Comparison of ENCODE assay signal across 7 cellular contexts in the genomic region with DNA sequence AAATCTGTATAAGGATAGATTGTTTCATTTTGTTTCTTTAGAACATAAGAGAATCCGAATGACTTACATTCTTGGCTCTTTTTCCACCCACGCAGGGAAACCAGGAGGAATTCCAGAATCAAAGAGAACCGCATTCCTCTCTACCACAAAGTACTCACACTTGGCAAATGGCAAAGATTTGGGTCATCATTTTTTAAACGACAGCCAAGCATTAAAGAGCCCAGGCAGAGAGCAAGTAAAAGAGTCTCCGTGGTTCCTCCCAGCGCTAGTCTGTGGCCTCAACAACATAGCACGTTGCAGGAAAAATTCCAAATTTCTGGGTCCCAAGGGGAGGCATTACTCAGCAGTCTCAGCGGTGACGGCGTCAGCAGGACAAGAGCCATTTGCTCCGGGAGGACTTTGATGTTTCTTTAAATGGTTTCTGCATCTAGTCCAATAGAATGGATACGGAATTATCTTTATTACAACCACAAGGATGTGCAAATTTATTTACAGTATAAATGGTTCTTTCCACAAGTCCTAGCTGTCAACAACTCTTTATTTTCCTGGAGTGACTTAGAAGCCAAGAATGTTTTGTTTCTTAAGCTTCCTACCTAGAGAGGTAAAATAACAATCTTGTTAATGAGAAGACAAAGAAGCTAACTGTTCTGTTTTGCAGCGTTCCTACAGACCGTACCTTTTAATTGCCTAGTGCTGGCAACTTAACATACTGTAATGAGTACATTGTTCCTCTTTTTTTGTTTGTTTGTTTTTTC.
DNase-seq lines count a peak whose midpoint lies in the region; ATAC-seq, FAIRE-seq and TF ChIP-seq lines count a peak whose summit lies in the region.

No MANE protein-coding gene starts in this region.

- no peak overlapping the region for H2AFZ ChIP-seq in GM12878 (ENCODE audit: control insufficient read depth, low read depth, low read length)

- no peaks in the 10 kb centered on the region for H3K27me3 ChIP-seq in HUES48 (ENCODE audit: control insufficient read depth, insufficient read depth, low read length)
- peaks cover 0 to 3% of the 10 kb centered on the region in 2 experiments; a peak in 1 of 4 replicates for H3K27me3 ChIP-seq in GM12878 (replicated peaks in 1 of 2; ENCODE audit: control insufficient read depth in 2 of 2, insufficient read depth in 2 of 2, low read length in 1 of 2)
- no peaks in the 10 kb centered on the region for H3K27me3 ChIP-seq in iPS-18a (ENCODE audit: control insufficient read depth, insufficient read depth, low read length)
- H3K27me3 ChIP-seq in skeletal muscle satellite cell (ENCODE audit: control insufficient read depth, insufficient read depth, low read length) = no peaks in the 10 kb centered on the region

- no peaks in the 10 kb centered on the region for H3K9me3 ChIP-seq in HUES48 (ENCODE audit: control insufficient read depth, insufficient read depth, low read length)
- no peaks in the 10 kb centered on the region for H3K9me3 ChIP-seq in GM12878 (replicated peaks; ENCODE audit: control insufficient read depth, insufficient read depth, low read length)
- no peaks in the 10 kb centered on the region for H3K9me3 ChIP-seq in iPS-18a (ENCODE audit: control insufficient read depth, low read depth, low read length)
- no peaks in the 10 kb centered on the region for H3K9me3 ChIP-seq in skeletal muscle satellite cell (replicated peaks; ENCODE audit: low read length)

- H3K4me2 ChIP-seq in GM12878 (ENCODE audit: control insufficient read depth, insufficient read depth) (no peak overlapping the region), skeletal muscle satellite cell (ENCODE audit: low read length) (peak overlapping the region; percentile 72)

- no peaks in the 10 kb centered on the region for H4K20me1 ChIP-seq in GM12878 (ENCODE audit: control insufficient read depth, insufficient read depth)

- FAIRE-seq in GM12878 (lab: Jason Lieb, UNC) = no peak

- no peaks in the 10 kb centered on the region for H3K36me3 ChIP-seq in HUES48 (ENCODE audit: control insufficient read depth, insufficient read depth, low read length)
- no peaks in the 10 kb centered on the region for H3K36me3 ChIP-seq in GM12878 (ENCODE audit: control insufficient read depth in 2 of 2, insufficient read depth in 2 of 2, low read length in 1 of 2)
- H3K36me3 ChIP-seq in iPS-18a (ENCODE audit: control insufficient read depth, low read depth, low read length) = no peaks in the 10 kb centered on the region
- H3K36me3 ChIP-seq in skeletal muscle satellite cell (ENCODE audit: insufficient read depth, low read length) = no peaks in the 10 kb centered on the region

- POLR2A ChIA-PET in GM12878 (lab: Charles Lee) = interaction anchor here (0.6 to 1.2 kb wide), 3 partner anchors 75 to 1876 kb away, joined by 3 read pairs; no protein-coding TSS in a partner anchor

- no TSS peak for BruUV-seq in GM12878 (replicated peaks; lab: Mats Ljungman, UMichigan)

- in situ Hi-C loops in GM12878 (cut with MboI) = loop anchor here (25.0 kb wide), 1 partner anchor 194 kb away; no protein-coding TSS in a partner anchor

- no peak for TF ChIP-seq CTCF in GM12878 (IDR thresholded peaks at IDR 0.05 in 2 of 3, conservative IDR thresholded peaks at IDR 0.05 in 1 of 3; ENCODE audit: control insufficient read depth in 2 of 3, extremely low read depth in 1 of 3, insufficient read depth in 1 of 3, low read depth in 3 of 3, low read length in 3 of 3)

- no peak for DNase-seq in GM12878 (ENCODE audit: low read depth, low spot score)

- H3K9ac ChIP-seq in HUES48 (ENCODE audit: low read depth, low read length) (peak overlapping the region; percentile 80), GM12878 (ENCODE audit: control insufficient read depth, insufficient read depth, low read length) (no peak overlapping the region), iPS-18a (ENCODE audit: low read length) (peak overlapping the region; percentile 51), skeletal muscle satellite cell (ENCODE audit: low read depth, low read length) (peak overlapping the region; percentile 77)

- SMC1A ChIA-PET in GM12878 (lab: Charles Lee; ENCODE audit: uncharacterized antibody, unreplicated experiment) = interaction anchor here (0.6 to 2.1 kb wide), 4 partner anchors 12 to 80 kb away, joined by 3 to 6 read pairs (median 4); no protein-coding TSS in a partner anchor

- peak overlapping the region; percentile 64 for H3K4me3 ChIP-seq in HUES48 (ENCODE audit: low read depth, low read length)
- no peak overlapping the region for H3K4me3 ChIP-seq in GM12878
- peak overlapping the region; percentile 63 for H3K4me3 ChIP-seq in iPS-18a (ENCODE audit: low read length)
- H3K4me3 ChIP-seq in skeletal muscle satellite cell (ENCODE audit: low read length) = peak overlapping the region; percentile 52

- intact Hi-C loops in GM12878 (cut with micrococcal nuclease; ENCODE audit: unreplicated experiment) = no loop called here

- TF ChIP-seq RAD21 in GM12878 (IDR thresholded peaks at IDR 0.05; ENCODE audit: insufficient read depth, low read depth, low read length) = no peak

- TF ChIP-seq POLR2A in GM12878 (IDR thresholded peaks at IDR 0.05; ENCODE audit: low read depth, low read length) = no peak

- H3K79me2 ChIP-seq in GM12878 (ENCODE audit: control insufficient read depth, insufficient read depth, low read length) = no peaks in the 10 kb centered on the region

- no peak for TF ChIP-seq EP300 in GM12878 (IDR thresholded peaks at IDR 0.05; ENCODE audit: borderline replicate concordance in 1 of 2, control insufficient read depth in 1 of 2, low read depth in 2 of 2, low read length in 2 of 2)

- RAD21 ChIA-PET in GM12878 (lab: Charles Lee; ENCODE audit: unreplicated experiment) = interaction anchor here (0.8 kb wide), 1 partner anchor 80 kb away, joined by 3 read pairs; no protein-coding TSS in a partner anchor

- H3K27ac ChIP-seq in HUES48 (ENCODE audit: low read depth, low read length) (peak overlapping the region; percentile 98), GM12878 (ENCODE audit: control insufficient read depth, insufficient read depth) (no peak overlapping the region), iPS-18a (ENCODE audit: low read length) (peak overlapping the region; percentile 62)

- H3K4me1 ChIP-seq in HUES48 (ENCODE audit: control insufficient read depth, insufficient read depth, low read length) (peaks cover 55% of the 10 kb centered on the region), GM12878 (ENCODE audit: control insufficient read depth, insufficient read depth, low read length) (no peaks in the 10 kb centered on the region), iPS-18a (ENCODE audit: control insufficient read depth, low read depth, low read length) (peaks cover 45% of the 10 kb centered on the region), skeletal muscle satellite cell (ENCODE audit: control insufficient read depth, insufficient read depth, low read length) (peaks cover 26% of the 10 kb centered on the region)

- ATAC-seq in GM12878 (peak; percentile 76), GM19035 (IDR thresholded peaks at IDR 0.05; ENCODE audit: unreplicated experiment) (no peak), HG03097 (IDR thresholded peaks at IDR 0.05; ENCODE audit: low FRiP score, unreplicated experiment) (no peak), HG03521 (IDR thresholded peaks at IDR 0.05; ENCODE audit: unreplicated experiment) (no peak)

- 12% methylated on average over 14 of the region's 14 CpGs for WGBS in GM12878 (ENCODE audit: insufficient coverage, insufficient replicate concordance, low lambda C conversion rate, missing lambda C conversion rate)

- CTCF ChIA-PET in GM12878 (lab: Yijun Ruan, JAX) = interaction anchor here (0.6 to 1.4 kb wide), 3 partner anchors 14 to 384 kb away, joined by 3 to 6 read pairs (median 3); no protein-coding TSS in a partner anchor

TF ChIP-seq in GM12878, 131 proteins besides CTCF, POLR2A, EP300 and RAD21 (continues in another document):
- TF ChIP-seq BCL11A (IDR thresholded peaks at IDR 0.05; ENCODE audit: low read depth, low read length) (peak; percentile 59; the same call in 1 of the 2 replicates), MTA2 (IDR thresholded peaks at IDR 0.05; ENCODE audit: low read depth) (peak; percentile 99), IKZF1 (conservative IDR thresholded peaks at IDR 0.05) (peak; percentile 40; the same call in 1 of the 2 replicates), ATF7 (IDR thresholded peaks at IDR 0.05; ENCODE audit: low read depth) (peak; percentile 48), IKZF2 (IDR thresholded peaks at IDR 0.05) (peak in 1 of 2 experiments; percentile 41; a peak in 1 of 4 replicates)
- TF ChIP-seq, protein P1, sequence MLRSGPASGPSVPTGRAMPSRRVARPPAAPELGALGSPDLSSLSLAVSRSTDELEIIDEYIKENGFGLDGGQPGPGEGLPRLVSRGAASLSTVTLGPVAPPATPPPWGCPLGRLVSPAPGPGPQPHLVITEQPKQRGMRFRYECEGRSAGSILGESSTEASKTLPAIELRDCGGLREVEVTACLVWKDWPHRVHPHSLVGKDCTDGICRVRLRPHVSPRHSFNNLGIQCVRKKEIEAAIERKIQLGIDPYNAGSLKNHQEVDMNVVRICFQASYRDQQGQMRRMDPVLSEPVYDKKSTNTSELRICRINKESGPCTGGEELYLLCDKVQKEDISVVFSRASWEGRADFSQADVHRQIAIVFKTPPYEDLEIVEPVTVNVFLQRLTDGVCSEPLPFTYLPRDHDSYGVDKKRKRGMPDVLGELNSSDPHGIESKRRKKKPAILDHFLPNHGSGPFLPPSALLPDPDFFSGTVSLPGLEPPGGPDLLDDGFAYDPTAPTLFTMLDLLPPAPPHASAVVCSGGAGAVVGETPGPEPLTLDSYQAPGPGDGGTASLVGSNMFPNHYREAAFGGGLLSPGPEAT (IDR thresholded peaks at IDR 0.05; ENCODE audit: low read depth) = 0 out of 2 replicates have a peak, but pooled peaks have one; percentile 29
- TF ChIP-seq, protein P2, sequence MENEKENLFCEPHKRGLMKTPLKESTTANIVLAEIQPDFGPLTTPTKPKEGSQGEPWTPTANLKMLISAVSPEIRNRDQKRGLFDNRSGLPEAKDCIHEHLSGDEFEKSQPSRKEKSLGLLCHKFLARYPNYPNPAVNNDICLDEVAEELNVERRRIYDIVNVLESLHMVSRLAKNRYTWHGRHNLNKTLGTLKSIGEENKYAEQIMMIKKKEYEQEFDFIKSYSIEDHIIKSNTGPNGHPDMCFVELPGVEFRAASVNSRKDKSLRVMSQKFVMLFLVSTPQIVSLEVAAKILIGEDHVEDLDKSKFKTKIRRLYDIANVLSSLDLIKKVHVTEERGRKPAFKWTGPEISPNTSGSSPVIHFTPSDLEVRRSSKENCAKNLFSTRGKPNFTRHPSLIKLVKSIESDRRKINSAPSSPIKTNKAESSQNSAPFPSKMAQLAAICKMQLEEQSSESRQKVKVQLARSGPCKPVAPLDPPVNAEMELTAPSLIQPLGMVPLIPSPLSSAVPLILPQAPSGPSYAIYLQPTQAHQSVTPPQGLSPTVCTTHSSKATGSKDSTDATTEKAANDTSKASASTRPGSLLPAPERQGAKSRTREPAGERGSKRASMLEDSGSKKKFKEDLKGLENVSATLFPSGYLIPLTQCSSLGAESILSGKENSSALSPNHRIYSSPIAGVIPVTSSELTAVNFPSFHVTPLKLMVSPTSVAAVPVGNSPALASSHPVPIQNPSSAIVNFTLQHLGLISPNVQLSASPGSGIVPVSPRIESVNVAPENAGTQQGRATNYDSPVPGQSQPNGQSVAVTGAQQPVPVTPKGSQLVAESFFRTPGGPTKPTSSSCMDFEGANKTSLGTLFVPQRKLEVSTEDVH (IDR thresholded peaks at IDR 0.05; ENCODE audit: low read depth, partially characterized antibody) = peak; percentile 24
